ENCODE assay signal across 8 cellular contexts in genomic region chr10:14648042-14648765, GRCh38.
DNase-seq lines count a peak whose midpoint lies in the region; ATAC-seq and TF ChIP-seq lines count a peak whose summit lies in the region.

No MANE protein-coding gene starts in this region.

- no peaks in the 10 kb centered on the region for H4K20me1 ChIP-seq in PC-3 (ENCODE audit: low read length)

- no peaks in the 10 kb centered on the region for H3K9me3 ChIP-seq in PC-3 (ENCODE audit: low read length)

- H3K4me3 ChIP-seq in HFF-Myc (replicated peaks; ENCODE audit: low read depth, low read length) (no peak overlapping the region), PC-3 (ENCODE audit: low read length) (no peak overlapping the region)

- peak overlapping the region; percentile 74 for H3K4me3 Mint-ChIP-seq in central memory CD8-positive, alpha-beta T cell

- CTCF ChIA-PET in PC-3 (lab: Charles Lee) = interaction anchor here (0.6 kb wide), 1 partner anchor 29 kb away, joined by 6 read pairs; no protein-coding TSS in a partner anchor

- H3F3A ChIP-seq in PC-3 (ENCODE audit: low read length, unreplicated experiment) = no peaks in the 10 kb centered on the region

- H2AFZ ChIP-seq in PC-3 (ENCODE audit: low read length) = no peak overlapping the region

- peaks cover 15% of the 10 kb centered on the region for H3K36me3 Mint-ChIP-seq in central memory CD8-positive, alpha-beta T cell (ENCODE audit: insufficient read depth)

- POLR2A ChIA-PET in PC-3 (lab: Charles Lee; ENCODE audit: unreplicated experiment) = no interaction called here

- H3K9ac ChIP-seq in PC-3 (ENCODE audit: low read length) = no peak overlapping the region

- intact Hi-C loops in left colon (cut with DNase I, micrococcal nuclease) = no loop called here
- intact Hi-C loops in PC-3 (cut with micrococcal nuclease) = no loop called here

- no peak overlapping the region for H3K4me2 ChIP-seq in PC-3 (ENCODE audit: low read length)

- no peaks in the 10 kb centered on the region for H3K79me2 ChIP-seq in PC-3 (ENCODE audit: low read length)

- H3K27ac Mint-ChIP-seq in central memory CD8-positive, alpha-beta T cell (ENCODE audit: low read depth) = peak overlapping the region; percentile 99

- no peaks in the 10 kb centered on the region for H3K27me3 ChIP-seq in PC-3 (ENCODE audit: low read length)

- no peaks in the 10 kb centered on the region for H3K27me3 Mint-ChIP-seq in central memory CD8-positive, alpha-beta T cell

- peaks cover 7% of the 10 kb centered on the region for H3K4me1 ChIP-seq in PC-3 (ENCODE audit: insufficient read depth, low read length)

- peak; percentile 82 for ATAC-seq in central memory CD8-positive, alpha-beta T cell (replicated peaks; ENCODE audit: extremely low read depth, poor library complexity, severe bottlenecking)
- ATAC-seq in left colon (peak; percentile 96), PC-3 (no peak)

- H3K27ac ChIP-seq in PC-3 (ENCODE audit: low read length) = no peak overlapping the region

- DNase-seq in GM04504 (ENCODE audit: low read depth) = peak; percentile 17
- peak; percentile 35 for DNase-seq in HFF-Myc (ENCODE audit: extremely low read depth, low read depth)
- DNase-seq in NCI-H1417 treated with DMSO at 0.1 percent for 48 hours (lab: John Stamatoyannopoulos, UW) = peak; percentile 84
- DNase-seq in activated CD4-positive, CD25-positive, alpha-beta regulatory T cell (lab: John Stamatoyannopoulos, UW) = peak in 3 of 4 experiments; percentile 11 to 42 (median 27)
- peak; percentile 53 to 78 for DNase-seq in central memory CD8-positive, alpha-beta T cell (ENCODE audit: low spot score in 2 of 2)
- peak; percentile 63 to 76 for DNase-seq in left colon
- DNase-seq in stimulated activated CD4-positive, alpha-beta T cell treated with anti-CD3 and anti-CD28 coated beads, Interleukin-2, amount 100 ng/mL, for 24 hours = peak; percentile 61 to 65
- DNase-seq in PC-3 = no peak

- no peaks in the 10 kb centered on the region for H3K9me2 ChIP-seq in PC-3 (replicated peaks; ENCODE audit: low read length)

- peaks cover 41% of the 10 kb centered on the region for H3K4me1 Mint-ChIP-seq in central memory CD8-positive, alpha-beta T cell

- no peaks in the 10 kb centered on the region for H3K36me3 ChIP-seq in PC-3 (ENCODE audit: low read depth, low read length)

- no TSS peak for BruUV-seq in PC-3 (replicated peaks; lab: Mats Ljungman, UMichigan)

- TF ChIP-seq CTCF in HFF-Myc (IDR thresholded peaks at IDR 0.05; ENCODE audit: low read depth, low read length, missing control alignments) (no peak), PC-3 (conservative IDR thresholded peaks at IDR 0.05; ENCODE audit: low read depth, low read length) (no peak)

- no peaks in the 10 kb centered on the region for H3K9me3 Mint-ChIP-seq in central memory CD8-positive, alpha-beta T cell
